Comparison of ENCODE assay signal across 33 cellular contexts in the genomic region with DNA sequence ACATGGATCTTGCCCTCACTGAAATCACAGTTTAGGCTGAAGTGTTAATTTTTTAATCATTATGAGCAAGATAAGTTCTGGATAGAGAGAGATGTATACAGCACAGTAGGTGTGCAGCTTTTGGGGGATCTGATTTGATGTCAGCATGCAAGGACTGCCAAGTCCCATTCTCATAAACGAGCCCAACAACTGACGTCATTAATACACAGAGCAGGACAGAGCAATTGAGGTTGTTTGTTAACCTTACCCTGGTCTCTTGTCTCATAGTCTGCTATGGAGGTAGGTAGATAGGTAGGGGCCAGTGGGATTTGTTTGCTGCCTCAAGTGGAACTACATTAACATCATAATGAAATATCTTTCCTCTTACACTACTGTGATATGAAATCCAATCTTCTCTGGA. TPM values are rescaled to one million over a fixed set of nuclear protein-coding genes. Genes with fewer than 3 reads are reported as not detected.
"Had no signal": no experiment of that assay in that cellular context is flagged by ENCODE, and none has a peak within 500 bp of the region (broad histone marks: within the 10 kb centered on the region; RNA-seq: fewer than 3 reads in every experiment).

No MANE protein-coding gene starts in this region.

- H3K36me3 ChIP-seq: colonic mucosa, esophagus squamous epithelium, gastrocnemius medialis, heart right ventricle, left lung, lower lobe of right lung had no signal

- DNase-seq: colonic mucosa; cortex of kidney; effector CD8-positive, alpha-beta T cell; effector memory CD8-positive, alpha-beta T cell; endodermal cell; erythroblast; esophagus squamous epithelium; foreskin fibroblast; foreskin melanocyte; gastrocnemius medialis; glutamatergic neuron; head of caudate nucleus; heart right ventricle; hippocampal formation; left cardiac atrium; left lung; left ventricle myocardium superior; lower lobe of right lung; mesenchymal stem cell; mucosa of descending colon; naive B cell had no signal

- H3K27me3 ChIP-seq: colonic mucosa, esophagus squamous epithelium, gastrocnemius medialis, left lung had no signal

- ATAC-seq: effector memory CD8-positive, alpha-beta T cell; esophagus mucosa; gastrocnemius medialis; heart right ventricle; left cardiac atrium; left lung; left ventricle myocardium superior; lower lobe of right lung; mucosa of descending colon had no signal

- H3K4me3 ChIP-seq: colonic mucosa, esophagus squamous epithelium, gastrocnemius medialis, heart right ventricle, left lung, lower lobe of right lung, mucosa of descending colon had no signal

- H3K4me1 ChIP-seq: colonic mucosa, esophagus squamous epithelium, gastrocnemius medialis, heart right ventricle, left lung, lower lobe of right lung had no signal

- H3K27ac ChIP-seq: colonic mucosa, epithelial cell of prostate, esophagus squamous epithelium, gastrocnemius medialis, heart right ventricle, left lung, lower lobe of right lung had no signal

- H3K9me3 ChIP-seq: colonic mucosa, esophagus squamous epithelium, gastrocnemius medialis, heart right ventricle, left lung, lower lobe of right lung, mucosa of descending colon had no signal

- FAIRE-seq: endometrium, islet of Langerhans, keratinocyte had no signal

RNA-seq across cellular contexts. Expression of a gene that starts 8.6 kb away (rescaled TPM):
- total RNA-seq: colonic mucosa, dermis microvascular lymphatic vessel endothelial cell, esophagus mucosa, esophagus squamous epithelium, gastrocnemius medialis, glomerular endothelial cell, kidney epithelial cell, left ventricle myocardium superior, lower leg skin, lower lobe of right lung, lung microvascular endothelial cell, mesenteric fat pad, myocyte had no signal
- polyA plus RNA-seq: heart right ventricle, keratinocyte had no signal
